ENCODE assay signal across 1 cellular context in genomic region chr17:81980752-81981239, GRCh38.
TF ChIP-seq lines count a peak whose summit lies in the region.

No MANE protein-coding gene starts in this region.

TF ChIP-seq in H1, 55 proteins besides CTCF, POLR2A, EP300 and RAD21:
- TF ChIP-seq SIRT6 (IDR thresholded peaks at IDR 0.05; ENCODE audit: low read length) (no peak), KDM4A (IDR thresholded peaks at IDR 0.05; ENCODE audit: low read depth, low read length, severe bottlenecking) (no peak), KDM1A (IDR thresholded peaks at IDR 0.05; ENCODE audit: borderline replicate concordance, low read length) (no peak), HDAC2 (IDR thresholded peaks at IDR 0.05; ENCODE audit: borderline replicate concordance in 1 of 2, low read depth in 2 of 2, low read length in 2 of 2) (no peak), RNF2 (IDR thresholded peaks at IDR 0.05; ENCODE audit: borderline replicate concordance, low read depth, low read length, missing control alignments, poor library complexity, severe bottlenecking) (no peak), TAF7 (optimal IDR thresholded peaks at IDR 0.05; ENCODE audit: borderline replicate concordance, low read depth, low read length) (no peak), JUND (IDR thresholded peaks at IDR 0.05; ENCODE audit: low read length) (no peak), GABPA (IDR thresholded peaks at IDR 0.05; ENCODE audit: borderline replicate concordance, insufficient read depth, low read length) (no peak), FOSL1 (IDR thresholded peaks at IDR 0.05; ENCODE audit: insufficient read depth, low read depth, low read length) (no peak), ZNF274 (IDR thresholded peaks at IDR 0.05; ENCODE audit: borderline replicate concordance, extremely low read depth, low read length) (no peak), CTBP2 (IDR thresholded peaks at IDR 0.05; ENCODE audit: borderline replicate concordance, insufficient read depth, insufficient read length, low read length) (no peak), SIN3A (conservative IDR thresholded peaks at IDR 0.05 in 1 of 2, IDR thresholded peaks at IDR 0.05 in 1 of 2; ENCODE audit: low read depth in 1 of 2, low read length in 2 of 2) (no peak), TCF12 (IDR thresholded peaks at IDR 0.05; ENCODE audit: low read depth, low read length) (no peak)
- TF ChIP-seq, protein P1, sequence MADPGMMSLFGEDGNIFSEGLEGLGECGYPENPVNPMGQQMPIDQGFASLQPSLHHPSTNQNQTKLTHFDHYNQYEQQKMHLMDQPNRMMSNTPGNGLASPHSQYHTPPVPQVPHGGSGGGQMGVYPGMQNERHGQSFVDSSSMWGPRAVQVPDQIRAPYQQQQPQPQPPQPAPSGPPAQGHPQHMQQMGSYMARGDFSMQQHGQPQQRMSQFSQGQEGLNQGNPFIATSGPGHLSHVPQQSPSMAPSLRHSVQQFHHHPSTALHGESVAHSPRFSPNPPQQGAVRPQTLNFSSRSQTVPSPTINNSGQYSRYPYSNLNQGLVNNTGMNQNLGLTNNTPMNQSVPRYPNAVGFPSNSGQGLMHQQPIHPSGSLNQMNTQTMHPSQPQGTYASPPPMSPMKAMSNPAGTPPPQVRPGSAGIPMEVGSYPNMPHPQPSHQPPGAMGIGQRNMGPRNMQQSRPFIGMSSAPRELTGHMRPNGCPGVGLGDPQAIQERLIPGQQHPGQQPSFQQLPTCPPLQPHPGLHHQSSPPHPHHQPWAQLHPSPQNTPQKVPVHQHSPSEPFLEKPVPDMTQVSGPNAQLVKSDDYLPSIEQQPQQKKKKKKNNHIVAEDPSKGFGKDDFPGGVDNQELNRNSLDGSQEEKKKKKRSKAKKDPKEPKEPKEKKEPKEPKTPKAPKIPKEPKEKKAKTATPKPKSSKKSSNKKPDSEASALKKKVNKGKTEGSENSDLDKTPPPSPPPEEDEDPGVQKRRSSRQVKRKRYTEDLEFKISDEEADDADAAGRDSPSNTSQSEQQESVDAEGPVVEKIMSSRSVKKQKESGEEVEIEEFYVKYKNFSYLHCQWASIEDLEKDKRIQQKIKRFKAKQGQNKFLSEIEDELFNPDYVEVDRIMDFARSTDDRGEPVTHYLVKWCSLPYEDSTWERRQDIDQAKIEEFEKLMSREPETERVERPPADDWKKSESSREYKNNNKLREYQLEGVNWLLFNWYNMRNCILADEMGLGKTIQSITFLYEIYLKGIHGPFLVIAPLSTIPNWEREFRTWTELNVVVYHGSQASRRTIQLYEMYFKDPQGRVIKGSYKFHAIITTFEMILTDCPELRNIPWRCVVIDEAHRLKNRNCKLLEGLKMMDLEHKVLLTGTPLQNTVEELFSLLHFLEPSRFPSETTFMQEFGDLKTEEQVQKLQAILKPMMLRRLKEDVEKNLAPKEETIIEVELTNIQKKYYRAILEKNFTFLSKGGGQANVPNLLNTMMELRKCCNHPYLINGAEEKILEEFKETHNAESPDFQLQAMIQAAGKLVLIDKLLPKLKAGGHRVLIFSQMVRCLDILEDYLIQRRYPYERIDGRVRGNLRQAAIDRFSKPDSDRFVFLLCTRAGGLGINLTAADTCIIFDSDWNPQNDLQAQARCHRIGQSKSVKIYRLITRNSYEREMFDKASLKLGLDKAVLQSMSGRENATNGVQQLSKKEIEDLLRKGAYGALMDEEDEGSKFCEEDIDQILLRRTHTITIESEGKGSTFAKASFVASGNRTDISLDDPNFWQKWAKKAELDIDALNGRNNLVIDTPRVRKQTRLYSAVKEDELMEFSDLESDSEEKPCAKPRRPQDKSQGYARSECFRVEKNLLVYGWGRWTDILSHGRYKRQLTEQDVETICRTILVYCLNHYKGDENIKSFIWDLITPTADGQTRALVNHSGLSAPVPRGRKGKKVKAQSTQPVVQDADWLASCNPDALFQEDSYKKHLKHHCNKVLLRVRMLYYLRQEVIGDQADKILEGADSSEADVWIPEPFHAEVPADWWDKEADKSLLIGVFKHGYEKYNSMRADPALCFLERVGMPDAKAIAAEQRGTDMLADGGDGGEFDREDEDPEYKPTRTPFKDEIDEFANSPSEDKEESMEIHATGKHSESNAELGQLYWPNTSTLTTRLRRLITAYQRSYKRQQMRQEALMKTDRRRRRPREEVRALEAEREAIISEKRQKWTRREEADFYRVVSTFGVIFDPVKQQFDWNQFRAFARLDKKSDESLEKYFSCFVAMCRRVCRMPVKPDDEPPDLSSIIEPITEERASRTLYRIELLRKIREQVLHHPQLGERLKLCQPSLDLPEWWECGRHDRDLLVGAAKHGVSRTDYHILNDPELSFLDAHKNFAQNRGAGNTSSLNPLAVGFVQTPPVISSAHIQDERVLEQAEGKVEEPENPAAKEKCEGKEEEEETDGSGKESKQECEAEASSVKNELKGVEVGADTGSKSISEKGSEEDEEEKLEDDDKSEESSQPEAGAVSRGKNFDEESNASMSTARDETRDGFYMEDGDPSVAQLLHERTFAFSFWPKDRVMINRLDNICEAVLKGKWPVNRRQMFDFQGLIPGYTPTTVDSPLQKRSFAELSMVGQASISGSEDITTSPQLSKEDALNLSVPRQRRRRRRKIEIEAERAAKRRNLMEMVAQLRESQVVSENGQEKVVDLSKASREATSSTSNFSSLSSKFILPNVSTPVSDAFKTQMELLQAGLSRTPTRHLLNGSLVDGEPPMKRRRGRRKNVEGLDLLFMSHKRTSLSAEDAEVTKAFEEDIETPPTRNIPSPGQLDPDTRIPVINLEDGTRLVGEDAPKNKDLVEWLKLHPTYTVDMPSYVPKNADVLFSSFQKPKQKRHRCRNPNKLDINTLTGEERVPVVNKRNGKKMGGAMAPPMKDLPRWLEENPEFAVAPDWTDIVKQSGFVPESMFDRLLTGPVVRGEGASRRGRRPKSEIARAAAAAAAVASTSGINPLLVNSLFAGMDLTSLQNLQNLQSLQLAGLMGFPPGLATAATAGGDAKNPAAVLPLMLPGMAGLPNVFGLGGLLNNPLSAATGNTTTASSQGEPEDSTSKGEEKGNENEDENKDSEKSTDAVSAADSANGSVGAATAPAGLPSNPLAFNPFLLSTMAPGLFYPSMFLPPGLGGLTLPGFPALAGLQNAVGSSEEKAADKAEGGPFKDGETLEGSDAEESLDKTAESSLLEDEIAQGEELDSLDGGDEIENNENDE (IDR thresholded peaks at IDR 0.05; ENCODE audit: insufficient replicate concordance, low read length), result no peak
TF ChIP-seq in H1: peak in this region for 0.
